8 cellular contexts compared by ENCODE assay signal in the genomic region with DNA sequence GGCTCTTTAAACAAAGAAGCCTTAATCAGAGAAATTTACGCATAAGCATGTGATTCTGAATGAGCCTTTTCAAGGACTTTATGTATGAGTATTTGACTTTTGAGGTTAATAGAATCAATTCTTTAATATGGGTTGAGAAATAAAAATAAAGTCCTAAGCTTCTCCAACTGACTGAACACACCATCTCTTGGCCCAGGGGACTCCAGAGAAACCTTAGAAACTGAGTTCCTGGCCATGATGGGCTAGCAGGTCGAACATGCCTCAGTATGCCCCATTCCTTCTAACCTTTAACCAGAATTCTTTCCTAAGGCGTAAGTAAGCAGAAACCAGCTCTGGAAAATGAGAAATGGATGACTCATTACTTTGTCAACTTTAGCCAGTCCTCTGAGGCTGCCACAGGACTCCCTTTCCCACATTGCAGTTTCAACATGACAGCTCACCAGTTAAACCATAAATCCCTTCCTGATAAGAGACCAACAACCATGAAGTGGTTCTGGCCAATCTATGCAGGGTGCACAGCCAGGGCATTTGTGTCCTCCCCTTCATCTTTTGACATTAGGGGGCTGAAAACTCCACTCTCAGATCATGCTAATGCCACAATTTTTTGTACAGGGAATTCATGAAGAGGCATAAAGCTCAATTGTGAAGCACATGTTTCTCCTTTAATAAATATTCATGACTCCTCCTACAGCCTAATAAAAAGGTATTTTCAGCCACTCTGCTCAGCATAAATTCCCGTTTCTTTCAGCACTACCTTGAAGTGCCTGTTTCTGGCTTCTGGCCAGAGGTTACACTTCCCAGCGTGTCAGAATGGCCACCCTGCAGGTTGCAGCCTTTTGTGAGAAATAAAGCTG. TPM values are rescaled to one million over a fixed set of nuclear protein-coding genes. Genes with fewer than 3 reads are reported as not detected.
DNase-seq lines count a peak whose midpoint lies in the region; ATAC-seq and TF ChIP-seq lines count a peak whose summit lies in the region.

No MANE protein-coding gene starts in this region.

- POLR2A ChIA-PET in SK-N-SH (lab: Yijun Ruan, JAX) = no interaction called here

- H3K4me1 ChIP-seq in SK-N-SH (ENCODE audit: control insufficient read depth in 1 of 2, insufficient read depth in 2 of 2, low read depth in 1 of 2, low read length in 1 of 2) (peaks cover 0 to 17% of the 10 kb centered on the region in 2 experiments; a peak in 2 of 4 replicates), gastroesophageal sphincter (peaks cover 3 to 22% (median 9%) of the 10 kb centered on the region in 3 donors), skeletal muscle tissue (ENCODE audit: control insufficient read depth in 3 of 3, insufficient read depth in 3 of 3, low read length in 3 of 3) (peaks cover 10 to 29% (median 11%) of the 10 kb centered on the region in 3 donors)

- 27% methylated on average over 5 of the region's 5 CpGs for WGBS in SK-N-SH (ENCODE audit: low lambda C conversion rate)
- WGBS in gastroesophageal sphincter (ENCODE audit: low coverage in 1 of 2), 2 donors = 25 to 34% methylated on average over 3 to 4 of the region's 5 CpGs

- TF ChIP-seq RAD21 in SK-N-SH (IDR thresholded peaks at IDR 0.05; ENCODE audit: low read length) = no peak

- H3K9me3 ChIP-seq in SK-N-SH (no peaks in the 10 kb centered on the region), gastroesophageal sphincter (peaks cover 0 to 4% (median 0%) of the 10 kb centered on the region in 3 donors), skeletal muscle tissue (ENCODE audit: control insufficient read depth in 3 of 3, low read length in 3 of 3) (no peaks in the 10 kb centered on the region)

- H3K36me3 ChIP-seq in SK-N-SH (replicated peaks in 1 of 2; ENCODE audit: control insufficient read depth in 1 of 2, insufficient read depth in 2 of 2, low read length in 1 of 2) = no peaks in the 10 kb centered on the region
- H3K36me3 ChIP-seq in gastroesophageal sphincter = no peaks in the 10 kb centered on the region
- no peaks in the 10 kb centered on the region for H3K36me3 ChIP-seq in skeletal muscle tissue (ENCODE audit: control insufficient read depth in 3 of 3, insufficient read depth in 3 of 3, low read length in 3 of 3)

- H3K4me2 ChIP-seq in SK-N-SH = peak overlapping the region; percentile 59

- peaks cover 19% of the 10 kb centered on the region for H3F3A ChIP-seq in SK-N-SH (replicated peaks; ENCODE audit: insufficient read depth)

- H3K9me2 ChIP-seq in SK-N-SH = no peaks in the 10 kb centered on the region

- peak in 1 of 2 experiments; percentile 82; a peak in 2 of 4 replicates for TF ChIP-seq EP300 in SK-N-SH (IDR thresholded peaks at IDR 0.05; ENCODE audit: borderline replicate concordance in 1 of 2, low read depth in 1 of 2, low read length in 1 of 2)
- TF ChIP-seq EP300 in gastroesophageal sphincter (IDR thresholded peaks at IDR 0.05) = no peak

- peak; percentile 89 for ATAC-seq in gastroesophageal sphincter

- H3K27ac ChIP-seq in SK-N-SH (ENCODE audit: low read depth in 2 of 2, low read length in 1 of 2) (peak overlapping the region; percentile 61 to 89; a peak in 3 of 4 replicates), gastroesophageal sphincter (peak overlapping the region; percentile 29 to 53 (median 45)), skeletal muscle tissue (ENCODE audit: low read depth, low read length) (peak overlapping the region; percentile 79)

- DNase-seq in NCI-H2081 (lab: John Stamatoyannopoulos, UW) (peak; percentile 19 to 40), NCI-H2081 treated with DMSO at 0.1 percent for 48 hours (lab: John Stamatoyannopoulos, UW) (no peak), HT1080 (ENCODE audit: low read depth) (peak; percentile 99), SK-N-SH (no peak)
- DNase-seq in stimulated activated CD4-positive, alpha-beta T cell treated with anti-CD3 and anti-CD28 coated beads, Interleukin-4, amount 100 ng/mL, for 1 hour = no peak
- DNase-seq in activated naive CD4-positive, alpha-beta T cell treated with anti-CD3 and anti-CD28 coated beads, Interleukin-2, amount 50 U/mL, for 16 hours = no peak

- no peaks in the 10 kb centered on the region for H3K79me2 ChIP-seq in SK-N-SH (ENCODE audit: insufficient read depth)

- H3K27me3 ChIP-seq in SK-N-SH (ENCODE audit: insufficient read depth) = no peaks in the 10 kb centered on the region
- H3K27me3 ChIP-seq in gastroesophageal sphincter = no peaks in the 10 kb centered on the region
- no peaks in the 10 kb centered on the region for H3K27me3 ChIP-seq in skeletal muscle tissue (ENCODE audit: control insufficient read depth in 3 of 3, insufficient read depth in 3 of 3, low read length in 3 of 3)

- peak overlapping the region; percentile 81 for H2AFZ ChIP-seq in SK-N-SH (ENCODE audit: low read depth)

- H4K20me1 ChIP-seq in SK-N-SH (ENCODE audit: insufficient read depth) = no peaks in the 10 kb centered on the region

- H3K9ac ChIP-seq in SK-N-SH (peak overlapping the region; percentile 37; the same call in 1 of the 2 replicates), skeletal muscle tissue (ENCODE audit: low read depth in 1 of 3, low read length in 3 of 3) (peak overlapping the region; percentile 15 to 68 (median 54))

- no peak for TF ChIP-seq CTCF in SK-N-SH (IDR thresholded peaks at IDR 0.05)
- no peak for TF ChIP-seq CTCF in gastroesophageal sphincter (IDR thresholded peaks at IDR 0.05)

- H3K4me3 ChIP-seq in SK-N-SH (ENCODE audit: low read depth in 2 of 2, low read length in 1 of 2) (0 out of 4 replicates have a peak overlapping the region, but pooled peaks of 1 of the 2 experiments have one; percentile 3), gastroesophageal sphincter (no peak overlapping the region), skeletal muscle tissue (ENCODE audit: low read length in 3 of 3) (no peak overlapping the region)

- TF ChIP-seq POLR2A in gastroesophageal sphincter (IDR thresholded peaks at IDR 0.05) = no peak

- CTCF ChIA-PET in SK-N-SH (lab: Yijun Ruan, JAX) = interaction anchor here (0.6 to 1.3 kb wide), 2 partner anchors 13 to 25 kb away, joined by 3 read pairs; no protein-coding TSS in a partner anchor

TF ChIP-seq in SK-N-SH, 30 proteins besides CTCF, POLR2A, EP300 and RAD21 (continues in another document):
- TF ChIP-seq RFX5 (IDR thresholded peaks at IDR 0.05; ENCODE audit: low read length) (no peak), EZH2phosphoT487 (IDR thresholded peaks at IDR 0.05; ENCODE audit: borderline replicate concordance, low read depth) (no peak), GATA2 (CRISPR knock-in tag; IDR thresholded peaks at IDR 0.05) (no peak), GABPA (IDR thresholded peaks at IDR 0.05; ENCODE audit: low read depth) (no peak), YY1 (IDR thresholded peaks at IDR 0.05; ENCODE audit: low read depth) (no peak), TCF12 (IDR thresholded peaks at IDR 0.05) (peak; percentile 75), MXI1 (IDR thresholded peaks at IDR 0.05; ENCODE audit: low read depth, low read length) (no peak), CHD2 (IDR thresholded peaks at IDR 0.05; ENCODE audit: low read length, partially characterized antibody) (no peak), USF2 (IDR thresholded peaks at IDR 0.05; ENCODE audit: borderline replicate concordance, low read depth, low read length) (no peak), TAF1 (IDR thresholded peaks at IDR 0.05; ENCODE audit: borderline replicate concordance, low read depth, low read length) (no peak), RXRA (IDR thresholded peaks at IDR 0.05; ENCODE audit: borderline replicate concordance, low read depth) (peak; percentile 58; the same call in 1 of the 2 replicates), MAX (IDR thresholded peaks at IDR 0.05; ENCODE audit: low read depth) (peak; percentile 77)
- TF ChIP-seq, protein P1, sequence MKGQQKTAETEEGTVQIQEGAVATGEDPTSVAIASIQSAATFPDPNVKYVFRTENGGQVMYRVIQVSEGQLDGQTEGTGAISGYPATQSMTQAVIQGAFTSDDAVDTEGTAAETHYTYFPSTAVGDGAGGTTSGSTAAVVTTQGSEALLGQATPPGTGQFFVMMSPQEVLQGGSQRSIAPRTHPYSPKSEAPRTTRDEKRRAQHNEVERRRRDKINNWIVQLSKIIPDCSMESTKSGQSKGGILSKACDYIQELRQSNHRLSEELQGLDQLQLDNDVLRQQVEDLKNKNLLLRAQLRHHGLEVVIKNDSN (IDR thresholded peaks at IDR 0.05; ENCODE audit: borderline replicate concordance, low read depth) = no peak
- TF ChIP-seq, protein P2, sequence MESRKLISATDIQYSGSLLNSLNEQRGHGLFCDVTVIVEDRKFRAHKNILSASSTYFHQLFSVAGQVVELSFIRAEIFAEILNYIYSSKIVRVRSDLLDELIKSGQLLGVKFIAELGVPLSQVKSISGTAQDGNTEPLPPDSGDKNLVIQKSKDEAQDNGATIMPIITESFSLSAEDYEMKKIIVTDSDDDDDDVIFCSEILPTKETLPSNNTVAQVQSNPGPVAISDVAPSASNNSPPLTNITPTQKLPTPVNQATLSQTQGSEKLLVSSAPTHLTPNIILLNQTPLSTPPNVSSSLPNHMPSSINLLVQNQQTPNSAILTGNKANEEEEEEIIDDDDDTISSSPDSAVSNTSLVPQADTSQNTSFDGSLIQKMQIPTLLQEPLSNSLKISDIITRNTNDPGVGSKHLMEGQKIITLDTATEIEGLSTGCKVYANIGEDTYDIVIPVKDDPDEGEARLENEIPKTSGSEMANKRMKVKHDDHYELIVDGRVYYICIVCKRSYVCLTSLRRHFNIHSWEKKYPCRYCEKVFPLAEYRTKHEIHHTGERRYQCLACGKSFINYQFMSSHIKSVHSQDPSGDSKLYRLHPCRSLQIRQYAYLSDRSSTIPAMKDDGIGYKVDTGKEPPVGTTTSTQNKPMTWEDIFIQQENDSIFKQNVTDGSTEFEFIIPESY (IDR thresholded peaks at IDR 0.05; ENCODE audit: borderline replicate concordance, low read depth) = no peak

RNA-seq across cellular contexts. Expression of gene TM4SF18, which starts 33.3 kb away (rescaled TPM):
- total RNA-seq in HT1080 (2014; rRNA removed; shearing (Covaris generic)) = 0.03 TPM in 1 of 2 replicates, not detected in the other
- polyA plus RNA-seq in HT1080 (2015; cell fraction: cytosol; rRNA removed) = 0.02 and 0.03 TPM in 2 replicates
- not detected in 2 replicates for polyA plus RNA-seq in HT1080 (2015; cell fraction: nucleus; rRNA removed)
- 0.30 and 0.32 TPM in 2 replicates for polyA plus RNA-seq in SK-N-SH (2012; rRNA removed)
- 0.20 and 0.40 TPM in 2 replicates for polyA plus RNA-seq in SK-N-SH (2012; cell fraction: cytosol; rRNA removed)
- polyA plus RNA-seq in SK-N-SH (2012; cell fraction: nucleus; rRNA removed) = 0.05 and 0.12 TPM in 2 replicates
- 10 to 100 TPM in 1 of 4 donors, 1 to 10 TPM in 3; 1.7 to 10.2 (median 7.1) TPM for total RNA-seq in gastroesophageal sphincter
- 6.3 TPM for total RNA-seq in skeletal muscle tissue

Comparison
In these comparisons a context has a peak if more than half of its experiments do, and no peak if none do; other contexts are left out.
1. DNase-seq: peak in NCI-H2081 (2 of 2) and HT1080 (single experiment); none in NCI-H2081 treated with DMSO at 0.1 percent for 48 hours (single experiment), SK-N-SH (single experiment), stimulated activated CD4-positive, alpha-beta T cell treated with anti-CD3 and anti-CD28 coated beads, Interleukin-4, amount 100 ng/mL, for 1 hour (single experiment) and activated naive CD4-positive, alpha-beta T cell treated with anti-CD3 and anti-CD28 coated beads, Interleukin-2, amount 50 U/mL, for 16 hours (single experiment).
2. Peak in every context shown above with its lines, with median percentiles within 50 percentile points of each other: H3K27ac ChIP-seq.